In genomic region chr13:34793301-34793700, GRCh38 we compare ENCODE assay signal across 20 cellular contexts.
"Had no signal": no experiment of that assay in that cellular context is flagged by ENCODE, and none has a peak within 500 bp of the region (broad histone marks: within the 10 kb centered on the region; RNA-seq: fewer than 3 reads in every experiment).

No MANE protein-coding gene starts in this region.

- H3K9me3 ChIP-seq: gastrocnemius medialis had no signal

- H3K4me1 Mint-ChIP-seq: mesothelial cell of epicardium, naive B cell had no signal

- H3K27ac Mint-ChIP-seq: mesothelial cell of epicardium, naive B cell had no signal

- H3K36me3 Mint-ChIP-seq: naive B cell had no signal

- H3K27me3 ChIP-seq: dorsolateral prefrontal cortex, esophagus muscularis mucosa, gastrocnemius medialis, heart right ventricle had no signal

- H3K27ac ChIP-seq: coronary artery, dorsolateral prefrontal cortex, esophagus muscularis mucosa, gastrocnemius medialis, heart right ventricle, lower lobe of right lung had no signal

- DNase-seq: dermis blood vessel endothelial cell; dorsolateral prefrontal cortex; effector CD4-positive, alpha-beta T cell; effector memory CD4-positive, alpha-beta T cell; foreskin fibroblast; foreskin melanocyte; gastrocnemius medialis; glutamatergic neuron; head of caudate nucleus; heart right ventricle; hippocampal formation; left cardiac atrium; left ventricle myocardium superior; lower lobe of right lung; mesenchymal stem cell; mucosa of descending colon; naive B cell had no signal

- H3K4me3 Mint-ChIP-seq: mesothelial cell of epicardium, naive B cell had no signal

- H3K4me3 ChIP-seq: coronary artery, dorsolateral prefrontal cortex, esophagus muscularis mucosa, gastrocnemius medialis, heart right ventricle, lower lobe of right lung, mucosa of descending colon had no signal

- H3K27me3 Mint-ChIP-seq: naive B cell had no signal

- H3K36me3 ChIP-seq: esophagus muscularis mucosa, gastrocnemius medialis, heart right ventricle, lower lobe of right lung had no signal

- H3K4me1 ChIP-seq: esophagus muscularis mucosa, gastrocnemius medialis, heart right ventricle, lower lobe of right lung had no signal
